In the genomic region with DNA sequence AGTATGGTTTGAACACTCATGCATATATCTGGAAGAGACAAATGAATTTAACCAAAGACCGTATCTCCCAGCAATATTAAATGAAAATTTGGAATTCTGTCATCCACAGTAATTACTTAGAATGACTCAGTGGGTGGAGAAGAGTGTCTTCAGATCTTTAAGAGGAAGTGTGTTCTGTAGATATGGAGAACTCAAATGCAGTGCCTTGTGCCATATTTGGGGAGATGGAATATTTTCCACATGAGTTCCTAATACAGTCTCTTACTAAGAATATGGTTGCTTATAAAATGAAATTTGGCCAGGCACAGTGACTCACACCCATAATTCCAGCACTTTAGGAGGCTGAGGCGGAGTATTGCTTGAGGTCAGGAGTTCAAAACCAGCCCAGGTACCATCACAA, we compare ENCODE assay signal across 22 cellular contexts. TPM values are rescaled to one million over a fixed set of nuclear protein-coding genes. Genes with fewer than 3 reads are reported as not detected.
DNase-seq lines count a peak whose midpoint lies in the region; ATAC-seq, FAIRE-seq and TF ChIP-seq lines count a peak whose summit lies in the region.
"Had no signal": no experiment of that assay in that cellular context is flagged by ENCODE, and none has a peak within 500 bp of the region (broad histone marks: within the 10 kb centered on the region; RNA-seq: fewer than 3 reads in every experiment).

No MANE protein-coding gene starts in this region.

- H3K9me3 Mint-ChIP-seq in activated naive CD8-positive, alpha-beta T cell treated with anti-CD3 and anti-CD28 coated beads, Interleukin-2, amount 50 U/mL, for 24 hours = no peaks in the 10 kb centered on the region
- H3K9me3 Mint-ChIP-seq: stimulated activated effector memory CD8-positive, alpha-beta T cell treated with anti-CD3 and anti-CD28 coated beads, Interleukin-12 subunit alpha, Interleukin-12 subunit beta, amount 100 ng/mL, for 72 hours had no signal

- H3K27me3 ChIP-seq in bronchial epithelial cell (ENCODE audit: control insufficient read depth, insufficient read depth, low read length) = no peaks in the 10 kb centered on the region
- H3K27me3 ChIP-seq in smooth muscle cell (ENCODE audit: low read depth) = no peaks in the 10 kb centered on the region
- H3K27me3 ChIP-seq: ascending aorta, vagina had no signal

- FAIRE-seq in bronchial epithelial cell (lab: Jason Lieb, UNC) = no peak

- H3K36me3 Mint-ChIP-seq in activated naive CD8-positive, alpha-beta T cell treated with anti-CD3 and anti-CD28 coated beads, Interleukin-2, amount 50 U/mL, for 24 hours (ENCODE audit: low read depth) = peaks cover 2% of the 10 kb centered on the region
- H3K36me3 Mint-ChIP-seq: stimulated activated effector memory CD8-positive, alpha-beta T cell treated with anti-CD3 and anti-CD28 coated beads, Interleukin-12 subunit alpha, Interleukin-12 subunit beta, amount 100 ng/mL, for 72 hours had no signal

- no peaks in the 10 kb centered on the region for H3K9me3 ChIP-seq in smooth muscle cell (replicated peaks; ENCODE audit: low read depth)
- H3K9me3 ChIP-seq: ascending aorta, psoas muscle, vagina had no signal

- H3K27ac Mint-ChIP-seq in activated naive CD8-positive, alpha-beta T cell treated with anti-CD3 and anti-CD28 coated beads, Interleukin-2, amount 50 U/mL, for 24 hours = no peak overlapping the region
- H3K27ac Mint-ChIP-seq: stimulated activated effector memory CD8-positive, alpha-beta T cell treated with anti-CD3 and anti-CD28 coated beads, Interleukin-12 subunit alpha, Interleukin-12 subunit beta, amount 100 ng/mL, for 72 hours had no signal

- no peaks in the 10 kb centered on the region for H3K79me2 ChIP-seq in smooth muscle cell (ENCODE audit: low read depth)

- no peaks in the 10 kb centered on the region for H3F3A ChIP-seq in smooth muscle cell (ENCODE audit: low read depth)

- no peak overlapping the region for H3K4me2 ChIP-seq in smooth muscle cell

- peak; percentile 25 for DNase-seq in ELR (ENCODE audit: low read depth)
- peak; percentile 7 for DNase-seq in LHCN-M2 (ENCODE audit: low read depth)
- DNase-seq in bronchial epithelial cell (ENCODE audit: low read depth) = peak; percentile 18
- DNase-seq in smooth muscle cell (lab: John Stamatoyannopoulos, UW; ENCODE audit: unreplicated experiment) = no peak
- DNase-seq in DMS53 treated with DMSO at 0.1 percent for 48 hours (lab: John Stamatoyannopoulos, UW; ENCODE audit: unreplicated experiment) = no peak
- no peak for DNase-seq in UCSD-AML1 (lab: John Stamatoyannopoulos, UW; ENCODE audit: unreplicated experiment)
- DNase-seq in activated naive CD8-positive, alpha-beta T cell treated with anti-CD3 and anti-CD28 coated beads, Interleukin-2, amount 50 U/mL, for 24 hours = no peak
- DNase-seq: activated CD4-positive, alpha-beta T cell treated with anti-CD3 and anti-CD28 coated beads for 1 hour; activated naive CD4-positive, alpha-beta T cell treated with anti-CD3 and anti-CD28 coated beads, Interleukin-2, amount 50 U/mL, for 16 hours; DMS79 treated with DMSO at 0.1 percent for 48 hours; erythroblast; kidney glomerular epithelial cell; MM.1S; NCI-H146; NCI-H2171 treated with DMSO at 0.1 percent for 48 hours; NCI-H526 treated with DMSO at 0.1 percent for 48 hours; psoas muscle; stimulated activated CD4-positive, alpha-beta T cell treated with anti-CD3 and anti-CD28 coated beads, Interleukin-2, amount 100 ng/mL, for 24 hours had no signal

- no peak overlapping the region for H3K9ac ChIP-seq in smooth muscle cell (ENCODE audit: low read depth)

- H3K36me3 ChIP-seq in bronchial epithelial cell (ENCODE audit: control insufficient read depth, insufficient read depth, low read length) = peaks cover 3% of the 10 kb centered on the region
- H3K36me3 ChIP-seq in smooth muscle cell (ENCODE audit: low read depth) = no peaks in the 10 kb centered on the region
- H3K36me3 ChIP-seq: vagina had no signal

- H2AFZ ChIP-seq in smooth muscle cell (ENCODE audit: low read depth) = no peak overlapping the region

- H3K27me3 Mint-ChIP-seq in activated naive CD8-positive, alpha-beta T cell treated with anti-CD3 and anti-CD28 coated beads, Interleukin-2, amount 50 U/mL, for 24 hours = no peaks in the 10 kb centered on the region

- no peak for TF ChIP-seq CTCF in bronchial epithelial cell (IDR thresholded peaks at IDR 0.05; ENCODE audit: insufficient read depth, low read length, severe bottlenecking)
- TF ChIP-seq CTCF in smooth muscle cell (IDR thresholded peaks at IDR 0.05; ENCODE audit: borderline replicate concordance, insufficient read depth, poor library complexity, severe bottlenecking) = no peak

- no peak for ATAC-seq in activated naive CD8-positive, alpha-beta T cell treated with anti-CD3 and anti-CD28 coated beads, Interleukin-2, amount 50 U/mL, for 24 hours
- ATAC-seq: psoas muscle; Right ventricle myocardium inferior; stimulated activated effector memory CD8-positive, alpha-beta T cell treated with anti-CD3 and anti-CD28 coated beads, Interleukin-12 subunit alpha, Interleukin-12 subunit beta, amount 100 ng/mL, for 72 hours had no signal

- H4K20me1 ChIP-seq in smooth muscle cell (ENCODE audit: low read depth) = peaks cover 5% of the 10 kb centered on the region

- 43% methylated on average over 2 of the region's 2 CpGs for WGBS in smooth muscle cell (ENCODE audit: low lambda C conversion rate)

- H3K4me1 ChIP-seq in smooth muscle cell (ENCODE audit: low read depth) = no peaks in the 10 kb centered on the region
- H3K4me1 ChIP-seq: vagina had no signal

- peak overlapping the region; percentile 26 for H3K27ac ChIP-seq in smooth muscle cell (ENCODE audit: low read depth)
- H3K27ac ChIP-seq: ascending aorta, psoas muscle, vagina had no signal

- H3K4me1 Mint-ChIP-seq in activated naive CD8-positive, alpha-beta T cell treated with anti-CD3 and anti-CD28 coated beads, Interleukin-2, amount 50 U/mL, for 24 hours = peaks cover 12% of the 10 kb centered on the region

- H3K4me3 Mint-ChIP-seq in activated naive CD8-positive, alpha-beta T cell treated with anti-CD3 and anti-CD28 coated beads, Interleukin-2, amount 50 U/mL, for 24 hours = no peak overlapping the region
- H3K4me3 Mint-ChIP-seq: stimulated activated effector memory CD8-positive, alpha-beta T cell treated with anti-CD3 and anti-CD28 coated beads, Interleukin-12 subunit alpha, Interleukin-12 subunit beta, amount 100 ng/mL, for 72 hours had no signal

- H3K4me3 ChIP-seq in bronchial epithelial cell (ENCODE audit: low read depth, low read length) (no peak overlapping the region), smooth muscle cell (no peak overlapping the region)
- H3K4me3 ChIP-seq: ascending aorta, psoas muscle, vagina had no signal

RNA-seq across cellular contexts. Expression of a gene that starts 40.5 kb away (rescaled TPM):
- 46.4 and 50.9 TPM in 2 replicates for total RNA-seq in LHCN-M2 (2014; rRNA removed)
- polyA plus RNA-seq in LHCN-M2 (2012) = 41.9 TPM
- 25.6 and 25.8 TPM in 2 replicates for total RNA-seq in bronchial epithelial cell
- total RNA-seq in smooth muscle cell = 19.3 and 25.3 TPM in 2 replicates
- polyA plus RNA-seq in smooth muscle cell = 19.2 and 23.8 TPM in 2 replicates

Comparison
In these comparisons a context has a peak if more than half of its experiments do, and no peak if none do; other contexts are left out.
1. DNase-seq: peak in ELR (single experiment), LHCN-M2 (single experiment) and bronchial epithelial cell (single experiment); none in smooth muscle cell (single experiment), DMS53 treated with DMSO at 0.1 percent for 48 hours (single experiment), UCSD-AML1 (single experiment) and activated naive CD8-positive, alpha-beta T cell treated with anti-CD3 and anti-CD28 coated beads, Interleukin-2, amount 50 U/mL, for 24 hours (single experiment).